Comparison of ENCODE assay signal across 9 cellular contexts in the genomic region with DNA sequence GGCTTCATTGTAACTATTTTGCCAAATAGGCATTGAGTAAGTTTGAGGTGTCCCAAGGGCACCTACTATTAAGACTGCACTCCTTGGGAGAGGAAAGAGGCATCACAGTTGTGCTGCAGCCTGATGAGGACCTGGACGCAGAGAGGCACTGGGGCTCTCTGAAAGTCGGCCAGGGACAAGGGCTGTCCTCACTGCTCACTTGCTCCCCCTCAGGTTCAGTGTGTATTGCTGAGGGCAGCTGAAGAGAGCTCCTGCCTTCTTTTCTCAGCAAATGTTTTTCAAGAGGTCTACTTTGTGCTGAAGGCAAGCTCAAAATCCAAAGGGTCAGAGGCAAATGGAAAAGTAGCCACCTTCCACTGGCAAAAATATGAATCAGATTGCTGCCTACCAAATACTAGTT.
DNase-seq lines count a peak whose midpoint lies in the region; ATAC-seq and TF ChIP-seq lines count a peak whose summit lies in the region.
"Had no signal": no experiment of that assay in that cellular context is flagged by ENCODE, and none has a peak within 500 bp of the region (broad histone marks: within the 10 kb centered on the region; RNA-seq: fewer than 3 reads in every experiment).

No MANE protein-coding gene starts in this region.

- peak; percentile 95 for ATAC-seq in GM21390 (IDR thresholded peaks at IDR 0.05; ENCODE audit: unreplicated experiment)

- H3K4me3 ChIP-seq in astrocyte of the spinal cord (ENCODE audit: low read depth, low read length), result no peak overlapping the region
- H3K4me3 ChIP-seq: SK-N-MC had no signal

- in situ Hi-C loops in astrocyte of the spinal cord (cut with HindIII; ENCODE audit: low sequenced_read_pairs), result no loop called here

- TF ChIP-seq CTCF in astrocyte of the spinal cord (IDR thresholded peaks at IDR 0.05; ENCODE audit: low read depth, low read length), result peak; percentile 62

- DNase-seq in GM03348 (ENCODE audit: low spot score) (peak; percentile 46), HuH-7.5 (ENCODE audit: low spot score) (peak; percentile 2), astrocyte of the spinal cord (ENCODE audit: low read depth, low spot score) (peak; percentile 26), midbrain (lab: John Stamatoyannopoulos, UW) (peak; percentile 17), kidney glomerular epithelial cell (lab: John Stamatoyannopoulos, UW) (no peak), NOMO-1 treated with dmso at 0.1 percent for 144 hours (lab: John Stamatoyannopoulos, UW; ENCODE audit: unreplicated experiment) (no peak)
- no peak for DNase-seq in stimulated activated naive CD4-positive, alpha-beta T cell (lab: John Stamatoyannopoulos, UW)

Comparison
In these comparisons a context has a peak if more than half of its experiments do, and no peak if none do; other contexts are left out.
1. DNase-seq: peak in GM03348 (single experiment), HuH-7.5 (single experiment), astrocyte of the spinal cord (single experiment) and midbrain (single experiment); none in kidney glomerular epithelial cell (single experiment), stimulated activated naive CD4-positive, alpha-beta T cell (0 of 6) and NOMO-1 treated with dmso at 0.1 percent for 144 hours (single experiment).